Comparison of ENCODE assay signal across 9 cellular contexts in the genomic region with DNA sequence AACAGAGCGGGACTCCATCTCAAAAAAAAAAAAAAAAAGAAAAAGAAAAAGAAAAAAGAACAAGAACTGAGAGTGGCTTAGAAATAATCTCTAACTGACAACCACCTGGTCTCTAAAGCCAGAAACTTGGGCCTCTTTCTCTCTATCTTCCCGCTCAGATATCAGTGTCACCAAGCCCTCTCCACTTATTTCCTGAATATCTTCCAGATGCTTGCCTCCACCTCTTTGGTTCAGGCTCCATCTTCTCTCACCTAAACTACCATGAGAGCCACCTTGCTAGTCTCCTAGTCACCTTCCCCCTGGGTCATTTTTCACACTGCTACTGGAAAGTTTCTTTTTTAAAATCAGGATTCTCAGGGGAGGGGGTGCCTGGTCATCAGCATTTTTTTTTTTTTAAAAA. TPM values are rescaled to one million over a fixed set of nuclear protein-coding genes. Genes with fewer than 3 reads are reported as not detected.
A peak's percentile ranks its signal among the peaks of the same experiment; 100 is the strongest.
DNase-seq lines count a peak whose midpoint lies in the region; ATAC-seq and TF ChIP-seq lines count a peak whose summit lies in the region.
"Had no signal": no experiment of that assay in that cellular context is flagged by ENCODE, and none has a peak within 500 bp of the region (broad histone marks: within the 10 kb centered on the region; RNA-seq: fewer than 3 reads in every experiment).

No MANE protein-coding gene starts in this region.

- H3K9me3 Mint-ChIP-seq in activated T-cell treated with anti-CD3 and anti-CD28 coated beads, Interleukin-2, amount 50 U/mL, for 72 hours, result peaks cover 1 to 6% of the 10 kb centered on the region in 2 donors

- intact Hi-C loops in PC-9 (cut with micrococcal nuclease; ENCODE audit: unreplicated experiment), result no loop called here

- no TSS peak for BruUV-seq in PC-9 (replicated peaks; lab: Mats Ljungman, UMichigan)

- WGBS in smooth muscle cell (ENCODE audit: low lambda C conversion rate), result 100% methylated on average over 2 of the region's 2 CpGs

- POLR2A ChIA-PET in PC-9 (lab: Charles Lee; ENCODE audit: unreplicated experiment), result no interaction called here

- H3K27me3 ChIP-seq in PC-9 (ENCODE audit: insufficient read depth, low read depth) (no peaks in the 10 kb centered on the region), smooth muscle cell (ENCODE audit: low read depth) (no peaks in the 10 kb centered on the region)

- H3K36me3 ChIP-seq in PC-9 (ENCODE audit: low read depth) (no peaks in the 10 kb centered on the region), smooth muscle cell (ENCODE audit: low read depth) (no peaks in the 10 kb centered on the region)

- H3K36me3 Mint-ChIP-seq in activated T-cell treated with anti-CD3 and anti-CD28 coated beads, Interleukin-2, amount 50 U/mL, for 72 hours (ENCODE audit: insufficient read depth in 2 of 2), result peaks cover 15 to 38% of the 10 kb centered on the region in 2 donors

- H3K9ac ChIP-seq in smooth muscle cell (ENCODE audit: low read depth), result no peak overlapping the region

- peak overlapping the region; percentile 71; the same call in 1 of the 2 replicates for H3K4me3 ChIP-seq in PC-9
- peak overlapping the region; percentile 74 for H3K4me3 ChIP-seq in epithelial cell of proximal tubule (ENCODE audit: low read depth, low read length)
- H3K4me3 ChIP-seq in smooth muscle cell, result peak overlapping the region; percentile 86

- H2AFZ ChIP-seq in PC-9 (no peak overlapping the region), smooth muscle cell (ENCODE audit: low read depth) (no peak overlapping the region)

- H3K9me2 ChIP-seq in PC-9 (ENCODE audit: insufficient read depth), result no peaks in the 10 kb centered on the region

- H3K4me1 ChIP-seq in PC-9 (replicated peaks; ENCODE audit: insufficient read depth) (0 out of 2 replicates have a peak, but pooled peaks cover 7% of the 10 kb centered on the region), smooth muscle cell (ENCODE audit: low read depth) (peaks cover 10% of the 10 kb centered on the region)

- DNase-seq in activated T-cell treated with anti-CD3 and anti-CD28 coated beads, Interleukin-2, amount 50 U/mL, for 72 hours, result no peak
- no peak for DNase-seq in activated T-cell treated with anti-CD3 and anti-CD28 coated beads for 4 hours
- DNase-seq in PC-9, result no peak
- DNase-seq in epithelial cell of proximal tubule (ENCODE audit: low read depth), result no peak
- DNase-seq in smooth muscle cell (lab: John Stamatoyannopoulos, UW; ENCODE audit: unreplicated experiment), result no peak
- DNase-seq in activated gamma-delta T cell treated with Interleukin-2 at 50 U/mL for 16 hours, result no peak
- DNase-seq: stimulated activated CD4-positive, alpha-beta T cell treated with anti-CD3 and anti-CD28 coated beads, Interleukin-12 subunit alpha, Interleukin-12 subunit beta, amount 100 ng/mL, for 4 hours had no signal

- no peaks in the 10 kb centered on the region for H4K20me1 ChIP-seq in PC-9 (ENCODE audit: insufficient read depth)
- H4K20me1 ChIP-seq in smooth muscle cell (ENCODE audit: low read depth), result no peaks in the 10 kb centered on the region

- H3K79me2 ChIP-seq in PC-9 (ENCODE audit: low read depth), result peaks cover 33% of the 10 kb centered on the region
- H3K79me2 ChIP-seq in smooth muscle cell (ENCODE audit: low read depth), result peaks cover 38% of the 10 kb centered on the region

- H3K4me3 Mint-ChIP-seq in activated T-cell treated with anti-CD3 and anti-CD28 coated beads, Interleukin-2, amount 50 U/mL, for 72 hours, result peak overlapping the region; percentile 95 to 97

- CTCF ChIA-PET in PC-9 (lab: Charles Lee), result no interaction called here

- H3K27ac ChIP-seq in PC-9 (no peak overlapping the region), smooth muscle cell (ENCODE audit: low read depth) (peak overlapping the region; percentile 95)

- H3K27me3 Mint-ChIP-seq in activated T-cell treated with anti-CD3 and anti-CD28 coated beads, Interleukin-2, amount 50 U/mL, for 72 hours (ENCODE audit: low read depth), result no peaks in the 10 kb centered on the region

- H3F3A ChIP-seq in PC-9 (ENCODE audit: insufficient read depth, low read depth), result peaks cover 8% of the 10 kb centered on the region; the same call in 1 of the 2 replicates
- no peaks in the 10 kb centered on the region for H3F3A ChIP-seq in smooth muscle cell (ENCODE audit: low read depth)

- H3K27ac Mint-ChIP-seq in activated T-cell treated with anti-CD3 and anti-CD28 coated beads, Interleukin-2, amount 50 U/mL, for 72 hours, result peak overlapping the region; percentile 92

- TF ChIP-seq CTCF in PC-9 (conservative IDR thresholded peaks at IDR 0.05) (no peak), epithelial cell of proximal tubule (conservative IDR thresholded peaks at IDR 0.05; ENCODE audit: low read depth, low read length) (no peak), smooth muscle cell (IDR thresholded peaks at IDR 0.05; ENCODE audit: borderline replicate concordance, insufficient read depth, poor library complexity, severe bottlenecking) (no peak)

- peaks cover 55% of the 10 kb centered on the region for H3K4me1 Mint-ChIP-seq in activated T-cell treated with anti-CD3 and anti-CD28 coated beads, Interleukin-2, amount 50 U/mL, for 72 hours (ENCODE audit: low read depth)

- peak overlapping the region; percentile 71 for H3K4me2 ChIP-seq in PC-9
- H3K4me2 ChIP-seq in smooth muscle cell, result peak overlapping the region; percentile 87

- ATAC-seq in activated T-cell treated with anti-CD3 and anti-CD28 coated beads, Interleukin-2, amount 50 U/mL, for 72 hours (replicated peaks in 1 of 2), result no peak
- ATAC-seq in GM18519 (IDR thresholded peaks at IDR 0.05; ENCODE audit: low FRiP score, unreplicated experiment), result no peak
- ATAC-seq in GM21737 (IDR thresholded peaks at IDR 0.05; ENCODE audit: unreplicated experiment), result no peak

- H3K9me3 ChIP-seq in PC-9 (ENCODE audit: insufficient read depth, low read depth) (no peaks in the 10 kb centered on the region; the same call in 1 of the 2 replicates), smooth muscle cell (replicated peaks; ENCODE audit: low read depth) (no peaks in the 10 kb centered on the region)

RNA-seq across cellular contexts. Expression of a gene that starts 1.8 kb away (rescaled TPM):
- 10 to 100 TPM; 27.4 to 32.5 TPM for total RNA-seq in activated T-cell treated with anti-CD3 and anti-CD28 coated beads, Interleukin-2, amount 50 U/mL, for 72 hours
- 37.3 and 41.2 TPM in 2 replicates for total RNA-seq in PC-9 (2021)
- 54.4 and 84.1 TPM in 2 replicates for total RNA-seq in epithelial cell of proximal tubule
- 66.6 and 72.1 TPM in 2 replicates for total RNA-seq in smooth muscle cell
- polyA plus RNA-seq in smooth muscle cell, result 86.5 and 95.8 TPM in 2 replicates

RNA-seq across cellular contexts. Expression of a gene that starts 8.4 kb away (rescaled TPM):
- under 1 TPM in 1 of 2 donors, not detected in 1; 0.88 TPM for total RNA-seq in activated T-cell treated with anti-CD3 and anti-CD28 coated beads, Interleukin-2, amount 50 U/mL, for 72 hours
- total RNA-seq in PC-9 (2021), result not detected in 2 replicates
- not detected in 2 replicates for total RNA-seq in epithelial cell of proximal tubule
- 0.85 TPM in 1 of 2 replicates, not detected in the other for total RNA-seq in smooth muscle cell
- 0.89 and 1.3 TPM in 2 replicates for polyA plus RNA-seq in smooth muscle cell

RNA-seq across cellular contexts. Expression of a gene that starts 8.4 kb away (rescaled TPM):
- 10 to 100 TPM; 30.9 to 38.0 TPM for total RNA-seq in activated T-cell treated with anti-CD3 and anti-CD28 coated beads, Interleukin-2, amount 50 U/mL, for 72 hours
- total RNA-seq in PC-9 (2021) (39.0 and 44.1 TPM in 2 replicates), epithelial cell of proximal tubule (60.4 and 102 TPM in 2 replicates), smooth muscle cell (14.7 and 82.6 TPM in 2 replicates)
- 20.5 and 26.6 TPM in 2 replicates for polyA plus RNA-seq in smooth muscle cell

RNA-seq across cellular contexts. Expression of a gene that starts 16.2 kb away (rescaled TPM):
- 100 to 1,000 TPM; 105 to 119 TPM for total RNA-seq in activated T-cell treated with anti-CD3 and anti-CD28 coated beads, Interleukin-2, amount 50 U/mL, for 72 hours
- 31.2 and 37.6 TPM in 2 replicates for total RNA-seq in PC-9 (2021)
- total RNA-seq in epithelial cell of proximal tubule, result 42.8 and 88.4 TPM in 2 replicates
- 29.7 and 32.5 TPM in 2 replicates for total RNA-seq in smooth muscle cell
- polyA plus RNA-seq in smooth muscle cell, result 46.8 and 63.9 TPM in 2 replicates

RNA-seq across cellular contexts. Expression of a gene that starts 18.8 kb away (rescaled TPM):
- 10 to 100 TPM; 16.8 to 20.2 TPM for total RNA-seq in activated T-cell treated with anti-CD3 and anti-CD28 coated beads, Interleukin-2, amount 50 U/mL, for 72 hours
- 8.7 and 15.3 TPM in 2 replicates for total RNA-seq in PC-9 (2021)
- total RNA-seq in epithelial cell of proximal tubule, result 15.6 and 26.1 TPM in 2 replicates
- 31.0 and 33.0 TPM in 2 replicates for total RNA-seq in smooth muscle cell
- 36.8 and 42.3 TPM in 2 replicates for polyA plus RNA-seq in smooth muscle cell
